ENCODE assay signal across 20 cellular contexts in genomic region chr2:19854596-19855235, GRCh38.
"Had no signal": no experiment of that assay in that cellular context is flagged by ENCODE, and none has a peak within 500 bp of the region (broad histone marks: within the 10 kb centered on the region; RNA-seq: fewer than 3 reads in every experiment).

No MANE protein-coding gene starts in this region.

- ATAC-seq: stimulated activated effector memory CD8-positive, alpha-beta T cell treated with anti-CD3 and anti-CD28 coated beads, Interleukin-12 subunit alpha, Interleukin-12 subunit beta, amount 100 ng/mL, for 72 hours; stimulated activated naive CD8-positive, alpha-beta T cell treated with anti-CD3 and anti-CD28 coated beads, Interleukin-15, Interleukin-2, amounts not matched to agents 100 U/mL and 50 U/mL, for 24 hours; upper lobe of right lung had no signal

- H3K4me3 ChIP-seq: esophagus muscularis mucosa, gastroesophageal sphincter, right atrium auricular region, suprapubic skin, tibial nerve, upper lobe of right lung, vagina had no signal

- H3K36me3 Mint-ChIP-seq: immature natural killer cell; mesothelial cell of epicardium; naive B cell; stimulated activated effector memory CD8-positive, alpha-beta T cell treated with anti-CD3 and anti-CD28 coated beads, Interleukin-12 subunit alpha, Interleukin-12 subunit beta, amount 100 ng/mL, for 72 hours had no signal

- H3K4me3 Mint-ChIP-seq: immature natural killer cell; mesothelial cell of epicardium; naive B cell; nephron progenitor cell; stimulated activated effector memory CD8-positive, alpha-beta T cell treated with anti-CD3 and anti-CD28 coated beads, Interleukin-12 subunit alpha, Interleukin-12 subunit beta, amount 100 ng/mL, for 72 hours had no signal

- H3K27ac Mint-ChIP-seq: immature natural killer cell; mesothelial cell of epicardium; nephron progenitor cell; stimulated activated effector memory CD8-positive, alpha-beta T cell treated with anti-CD3 and anti-CD28 coated beads, Interleukin-12 subunit alpha, Interleukin-12 subunit beta, amount 100 ng/mL, for 72 hours had no signal

- H3K9me3 Mint-ChIP-seq: immature natural killer cell; mesothelial cell of epicardium; naive B cell; nephron progenitor cell; stimulated activated effector memory CD8-positive, alpha-beta T cell treated with anti-CD3 and anti-CD28 coated beads, Interleukin-12 subunit alpha, Interleukin-12 subunit beta, amount 100 ng/mL, for 72 hours had no signal

- H3K27ac ChIP-seq: epithelial cell of prostate, neutrophil, right atrium auricular region, tibial nerve, upper lobe of right lung, vagina had no signal

- H3K4me1 ChIP-seq: right atrium auricular region, suprapubic skin, tibial nerve, upper lobe of right lung, vagina had no signal

- H3K4me1 Mint-ChIP-seq: immature natural killer cell; stimulated activated effector memory CD8-positive, alpha-beta T cell treated with anti-CD3 and anti-CD28 coated beads, Interleukin-12 subunit alpha, Interleukin-12 subunit beta, amount 100 ng/mL, for 72 hours had no signal

- DNase-seq: effector memory CD4-positive, alpha-beta T cell; glutamatergic neuron; immature natural killer cell; mammary epithelial cell; naive B cell; nephron progenitor cell; stimulated activated CD4-positive, alpha-beta T cell treated with anti-CD3 and anti-CD28 coated beads, Interleukin-4, amount 100 ng/mL, for 1 hour; stimulated activated CD8-positive, alpha-beta memory T cell treated with anti-CD3 and anti-CD28 coated beads, Interleukin-4, amount 100 ng/mL, for 48 hours; stimulated activated naive CD8-positive, alpha-beta T cell treated with anti-CD3 and anti-CD28 coated beads, Interleukin-15, Interleukin-2, amounts not matched to agents 100 U/mL and 50 U/mL, for 24 hours; upper lobe of right lung had no signal

- H3K36me3 ChIP-seq: esophagus muscularis mucosa, gastroesophageal sphincter, neutrophil, right atrium auricular region, suprapubic skin, tibial nerve, upper lobe of right lung, vagina had no signal

- H3K9me3 ChIP-seq: esophagus muscularis mucosa, gastroesophageal sphincter, neutrophil, right atrium auricular region, suprapubic skin, tibial nerve, upper lobe of right lung, vagina had no signal

- H3K27me3 ChIP-seq: esophagus muscularis mucosa, gastroesophageal sphincter, right atrium auricular region, suprapubic skin, tibial nerve, upper lobe of right lung, vagina had no signal
